ENCODE assay signal across 9 cellular contexts in genomic region chr5:129460951-129461815, GRCh38.
DNase-seq lines count a peak whose midpoint lies in the region; ATAC-seq and TF ChIP-seq lines count a peak whose summit lies in the region.
"Had no signal": no experiment of that assay in that cellular context is flagged by ENCODE, and none has a peak within 500 bp of the region (broad histone marks: within the 10 kb centered on the region; RNA-seq: fewer than 3 reads in every experiment).

No MANE protein-coding gene starts in this region.

- no peaks in the 10 kb centered on the region for H3K36me3 ChIP-seq in parathyroid adenoma (ENCODE audit: control insufficient read depth, insufficient read depth, low read length)
- H3K36me3 ChIP-seq: BLaER1 had no signal

- no peaks in the 10 kb centered on the region for H3K9me3 ChIP-seq in parathyroid adenoma (ENCODE audit: control insufficient read depth, low read length)

- no peak for TF ChIP-seq CTCF in parathyroid adenoma (IDR thresholded peaks at IDR 0.05)

- H3K9ac ChIP-seq in parathyroid adenoma = no peak overlapping the region
- H3K9ac ChIP-seq: BLaER1 had no signal

- H3K79me2 ChIP-seq in parathyroid adenoma = no peaks in the 10 kb centered on the region

- no peaks in the 10 kb centered on the region for H3K27me3 ChIP-seq in parathyroid adenoma (ENCODE audit: control insufficient read depth, insufficient read depth, low read length)
- H3K27me3 ChIP-seq: BLaER1 had no signal

- H3K4me3 ChIP-seq in parathyroid adenoma (ENCODE audit: low read depth, low read length) = peak overlapping the region; percentile 51
- H3K4me3 ChIP-seq: BLaER1 had no signal

- H3K4me1 ChIP-seq in parathyroid adenoma = no peaks in the 10 kb centered on the region
- H3K4me1 ChIP-seq: BLaER1 had no signal

- ATAC-seq in HG03159 (IDR thresholded peaks at IDR 0.05; ENCODE audit: unreplicated experiment) (peak; percentile 54), GM21528 (IDR thresholded peaks at IDR 0.05; ENCODE audit: low FRiP score, unreplicated experiment) (no peak), GM18519 (IDR thresholded peaks at IDR 0.05; ENCODE audit: low FRiP score, unreplicated experiment) (no peak)

- H2AFZ ChIP-seq in parathyroid adenoma = no peak overlapping the region

- DNase-seq in NCI-H1436 (lab: John Stamatoyannopoulos, UW) = peak; percentile 1
- no peak for DNase-seq in NCI-H1436 treated with DMSO at 0.1 percent for 48 hours (lab: John Stamatoyannopoulos, UW)
- peak; percentile 28 for DNase-seq in UCSD-AML1 (lab: John Stamatoyannopoulos, UW; ENCODE audit: unreplicated experiment)
- peak; percentile 61 for DNase-seq in germinal center (ENCODE audit: low spot score)

- H3K4me2 ChIP-seq in parathyroid adenoma (ENCODE audit: low read length) = peak overlapping the region; percentile 82
- H3K4me2 ChIP-seq: BLaER1 had no signal

- H3K27ac ChIP-seq in parathyroid adenoma = no peak overlapping the region
- H3K27ac ChIP-seq: BLaER1 had no signal
